ENCODE assay signal across 10 cellular contexts in genomic region chr7:94375167-94375566, GRCh38. TPM values are rescaled to one million over a fixed set of nuclear protein-coding genes. Genes with fewer than 3 reads are reported as not detected.
DNase-seq lines count a peak whose midpoint lies in the region; FAIRE-seq and TF ChIP-seq lines count a peak whose summit lies in the region.
"Had no signal": no experiment of that assay in that cellular context is flagged by ENCODE, and none has a peak within 500 bp of the region (broad histone marks: within the 10 kb centered on the region; RNA-seq: fewer than 3 reads in every experiment).

No MANE protein-coding gene starts in this region.

- H3K4me1 ChIP-seq in breast epithelium (no peaks in the 10 kb centered on the region), spleen (no peaks in the 10 kb centered on the region)

- H3K36me3 ChIP-seq in breast epithelium (no peaks in the 10 kb centered on the region), kidney epithelial cell (ENCODE audit: control insufficient read depth, insufficient read depth, low read length) (no peaks in the 10 kb centered on the region), spleen (no peaks in the 10 kb centered on the region)

- no peaks in the 10 kb centered on the region for H3K9me3 ChIP-seq in breast epithelium
- H3K9me3 ChIP-seq in spleen = no peaks in the 10 kb centered on the region

- H3K4me3 ChIP-seq in breast epithelium (peak overlapping the region; percentile 8 to 47 (median 15)), kidney epithelial cell (ENCODE audit: low read depth, low read length) (no peak overlapping the region), spleen (no peak overlapping the region)

- 52 to 80% (median 64%) methylated on average over 2 of the region's 2 CpGs for WGBS in spleen, 5 donors

- H3K27me3 ChIP-seq in breast epithelium = no peaks in the 10 kb centered on the region
- H3K27me3 ChIP-seq in kidney epithelial cell (ENCODE audit: control insufficient read depth, insufficient read depth, low read length) = no peaks in the 10 kb centered on the region
- no peaks in the 10 kb centered on the region for H3K27me3 ChIP-seq in spleen (replicated peaks in 1 of 7)

- H3K27ac ChIP-seq in breast epithelium (peak overlapping the region; percentile 69 to 84), spleen (peak overlapping the region in 7 of 8 donors; percentile 51 to 81 (median 72))

- TF ChIP-seq CTCF in breast epithelium (IDR thresholded peaks at IDR 0.05) (no peak), kidney epithelial cell (IDR thresholded peaks at IDR 0.05; ENCODE audit: insufficient read depth, low read length, poor library complexity, severe bottlenecking) (no peak), spleen (IDR thresholded peaks at IDR 0.05 in 8 of 11, conservative IDR thresholded peaks at IDR 0.05 in 3 of 11) (no peak)

- intact Hi-C loops in breast epithelium (cut with DNase I; ENCODE audit: low total_unique reads) = no loop called here
- intact Hi-C loops in spleen (cut with DNase I; ENCODE audit: low total_unique reads) = no loop called here

- no peak for FAIRE-seq in GM12891 (lab: Jason Lieb, UNC)

- DNase-seq in HS-27A (ENCODE audit: low read depth) = peak; percentile 52
- peak in 1 of 2 donors; percentile 23 for DNase-seq in breast epithelium (ENCODE audit: low spot score in 2 of 2)
- peak; percentile 74 for DNase-seq in kidney epithelial cell (ENCODE audit: low read depth)
- DNase-seq in spleen = no peak
- no peak for DNase-seq in GM12891 (ENCODE audit: insufficient read length, low spot score)
- DNase-seq in NCI-H446 treated with DMSO at 0.1 percent for 48 hours (lab: John Stamatoyannopoulos, UW) = no peak
- no peak for DNase-seq in NCI-H526 (lab: John Stamatoyannopoulos, UW)
- no peak for DNase-seq in HuH-7.5 (ENCODE audit: low spot score)
- DNase-seq: activated CD4-positive, alpha-beta T cell treated with anti-CD3 and anti-CD28 coated beads, Interleukin-2, amount 10 ng/mL, durations not matched to agents 24 days and 14 days; KBM-7 had no signal

- TF ChIP-seq POLR2A in breast epithelium (IDR thresholded peaks at IDR 0.05) = no peak
- no peak for TF ChIP-seq POLR2A in spleen (IDR thresholded peaks at IDR 0.05)
- TF ChIP-seq POLR2A in GM12891 (IDR thresholded peaks at IDR 0.05; ENCODE audit: low read depth, low read length) = no peak

TF ChIP-seq in GM12891, 5 proteins besides CTCF, POLR2A, EP300 and RAD21:
- TF ChIP-seq POLR2AphosphoS5 (IDR thresholded peaks at IDR 0.05; ENCODE audit: low read depth, low read length) (no peak), PAX5 (IDR thresholded peaks at IDR 0.05; ENCODE audit: insufficient read depth, low read length, severe bottlenecking) (no peak), POU2F2 (IDR thresholded peaks at IDR 0.05; ENCODE audit: low read depth, low read length) (no peak), TAF1 (IDR thresholded peaks at IDR 0.05; ENCODE audit: low read depth, low read length) (no peak), SPI1 (IDR thresholded peaks at IDR 0.05; ENCODE audit: low read depth, low read length) (no peak)
TF ChIP-seq in GM12891: peak in this region for 0.

RNA-seq across cellular contexts. Expression of gene COL1A2, which starts 19.5 kb away (rescaled TPM):
- total RNA-seq in breast epithelium (100 to 1,000 TPM in 2 of 3 donors, 10 to 100 TPM in 1; 94.5 to 300 (median 113) TPM), kidney epithelial cell (10.8 and 11.2 TPM in 2 replicates), spleen (100 to 1,000 TPM in 6 of 7 donors, 10 to 100 TPM in 1; 72.8 to 228 (median 166) TPM)
- 10 to 100 TPM; 39.7 to 73.0 (median 48.3) TPM for polyA plus RNA-seq in spleen
- polyA plus RNA-seq in GM12891 (2012; ENCODE audit: low read depth, missing spikeins) = 0.04 TPM

Comparison
In these comparisons a context has a peak if more than half of its experiments do, and no peak if none do; other contexts are left out.
1. DNase-seq: peak in HS-27A (single experiment) and kidney epithelial cell (single experiment); none in spleen (single experiment), GM12891 (single experiment), NCI-H446 treated with DMSO at 0.1 percent for 48 hours (single experiment), NCI-H526 (0 of 2) and HuH-7.5 (single experiment).
2. H3K4me3 ChIP-seq: peak in breast epithelium (3 of 3); none in kidney epithelial cell (single experiment) and spleen (0 of 8).